ENCODE assay signal across 17 cellular contexts in genomic region chr15:81008312-81008711, GRCh38. TPM values are rescaled to one million over a fixed set of nuclear protein-coding genes. Genes with fewer than 3 reads are reported as not detected.
DNase-seq lines count a peak whose midpoint lies in the region; ATAC-seq and TF ChIP-seq lines count a peak whose summit lies in the region.
"Had no signal": no experiment of that assay in that cellular context is flagged by ENCODE, and none has a peak within 500 bp of the region (broad histone marks: within the 10 kb centered on the region; RNA-seq: fewer than 3 reads in every experiment).

No MANE protein-coding gene starts in this region.

- no peak for TF ChIP-seq CTCF in uterus (IDR thresholded peaks at IDR 0.05)

- H3K4me1 ChIP-seq in CD4-positive, CD25-positive, alpha-beta regulatory T cell (ENCODE audit: control insufficient read depth, insufficient read depth, low read length, poor library complexity, severe bottlenecking) = peaks cover 22% of the 10 kb centered on the region
- H3K4me1 ChIP-seq in uterus = peaks cover 3 to 5% of the 10 kb centered on the region in 2 donors

- no peak for ATAC-seq in CD4-positive, CD25-positive, alpha-beta regulatory T cell (ENCODE audit: low read depth in 2 of 2)
- ATAC-seq in T-helper 17 cell = no peak
- ATAC-seq in left colon = peak; percentile 56
- ATAC-seq in HG02763 (IDR thresholded peaks at IDR 0.05; ENCODE audit: unreplicated experiment) = no peak
- no peak for ATAC-seq in GM18907 (IDR thresholded peaks at IDR 0.05; ENCODE audit: unreplicated experiment)
- ATAC-seq: HepG2 had no signal

- H3K4me3 Mint-ChIP-seq in CD4-positive, CD25-positive, alpha-beta regulatory T cell = no peak overlapping the region
- H3K4me3 Mint-ChIP-seq in T-helper 17 cell = no peak overlapping the region
- H3K4me3 Mint-ChIP-seq: B cell had no signal

- H3K27ac ChIP-seq in CD4-positive, CD25-positive, alpha-beta regulatory T cell (ENCODE audit: insufficient read depth, low read length, poor library complexity, severe bottlenecking) = no peak overlapping the region
- no peak overlapping the region for H3K27ac ChIP-seq in uterus
- H3K27ac ChIP-seq: SJSA1 had no signal

- no peaks in the 10 kb centered on the region for H3K9me3 Mint-ChIP-seq in CD4-positive, CD25-positive, alpha-beta regulatory T cell

- H3K27ac Mint-ChIP-seq in CD4-positive, CD25-positive, alpha-beta regulatory T cell = peak overlapping the region in 2 of 3 donors; percentile 64 to 65
- H3K27ac Mint-ChIP-seq in T-helper 17 cell = peak overlapping the region; percentile 32

- no peak for TF ChIP-seq POLR2A in uterus (IDR thresholded peaks at IDR 0.05)

- H3K4me1 Mint-ChIP-seq in CD4-positive, CD25-positive, alpha-beta regulatory T cell = peaks cover 40 to 82% (median 67%) of the 10 kb centered on the region in 4 donors
- H3K4me1 Mint-ChIP-seq in T-helper 17 cell = peaks cover 27% of the 10 kb centered on the region

- no peaks in the 10 kb centered on the region for H3K27me3 Mint-ChIP-seq in CD4-positive, CD25-positive, alpha-beta regulatory T cell
- no peaks in the 10 kb centered on the region for H3K27me3 Mint-ChIP-seq in T-helper 17 cell
- H3K27me3 Mint-ChIP-seq: B cell had no signal

- H3K36me3 ChIP-seq in CD4-positive, CD25-positive, alpha-beta regulatory T cell (ENCODE audit: control insufficient read depth, insufficient read depth, low read length) = peaks cover 3% of the 10 kb centered on the region
- no peaks in the 10 kb centered on the region for H3K36me3 ChIP-seq in uterus

- DNase-seq in CD4-positive, CD25-positive, alpha-beta regulatory T cell = no peak
- DNase-seq in HT-29 (ENCODE audit: low spot score) (peak; percentile 70), T-helper 17 cell (no peak), left colon (no peak), uterus (no peak), NCI-H526 treated with DMSO at 0.1 percent for 48 hours (lab: John Stamatoyannopoulos, UW) (no peak)
- DNase-seq: 8988T, DMS79, KBM-7, NCI-H187, NCI-H2227 treated with DMSO at 0.1 percent for 48 hours, NCI-H524 had no signal

- H3K9me3 ChIP-seq in CD4-positive, CD25-positive, alpha-beta regulatory T cell (ENCODE audit: control insufficient read depth in 2 of 2, low read length in 2 of 2) = no peaks in the 10 kb centered on the region
- H3K9me3 ChIP-seq in T-helper 17 cell (ENCODE audit: control insufficient read depth, low read length, poor library complexity, severe bottlenecking) (no peaks in the 10 kb centered on the region), uterus (no peaks in the 10 kb centered on the region)
- H3K9me3 ChIP-seq: SJSA1 had no signal

- peaks cover 9% of the 10 kb centered on the region for H3K36me3 Mint-ChIP-seq in CD4-positive, CD25-positive, alpha-beta regulatory T cell
- peaks cover 3% of the 10 kb centered on the region for H3K36me3 Mint-ChIP-seq in T-helper 17 cell (ENCODE audit: low read depth)

- H3K4me3 ChIP-seq in CD4-positive, CD25-positive, alpha-beta regulatory T cell (ENCODE audit: low read depth, low read length) = no peak overlapping the region
- H3K4me3 ChIP-seq in uterus = no peak overlapping the region
- H3K4me3 ChIP-seq: SJSA1 had no signal

- intact Hi-C loops in left colon (cut with DNase I, micrococcal nuclease) (no loop called here), uterus (cut with DNase I; ENCODE audit: low total_unique reads) (no loop called here)

- no peaks in the 10 kb centered on the region for H3K27me3 ChIP-seq in CD4-positive, CD25-positive, alpha-beta regulatory T cell (ENCODE audit: control insufficient read depth, insufficient read depth, low read length)
- H3K27me3 ChIP-seq in uterus = no peaks in the 10 kb centered on the region
- H3K27me3 ChIP-seq: SJSA1 had no signal

RNA-seq across cellular contexts. Expression of gene TLNRD1, which starts 7.6 kb away (rescaled TPM):
- 17.7 TPM for total RNA-seq in CD4-positive, CD25-positive, alpha-beta regulatory T cell
- 1 to 10 TPM; 3.1 to 5.7 (median 4.5) TPM for polyA plus RNA-seq in CD4-positive, CD25-positive, alpha-beta regulatory T cell
- 64.1 and 67.1 TPM in 2 replicates for total RNA-seq in HT-29 (2014; rRNA removed; shearing (Covaris generic))
- total RNA-seq in T-helper 17 cell (10 to 100 TPM; 17.5 to 17.6 TPM), left colon (10 to 100 TPM; 23.8 to 24.3 TPM), uterus (10 to 100 TPM; 10.1 to 22.4 (median 17.8) TPM)

RNA-seq across cellular contexts. Expression of gene MESD, which starts 18.7 kb away (rescaled TPM):
- 18.4 TPM for total RNA-seq in CD4-positive, CD25-positive, alpha-beta regulatory T cell
- 10 to 100 TPM; 28.7 to 34.1 (median 31.3) TPM for polyA plus RNA-seq in CD4-positive, CD25-positive, alpha-beta regulatory T cell
- total RNA-seq in HT-29 (2014; rRNA removed; shearing (Covaris generic)) = 15.5 and 18.1 TPM in 2 replicates
- total RNA-seq in T-helper 17 cell = 10 to 100 TPM; 14.3 to 14.4 TPM
- total RNA-seq in left colon = 10 to 100 TPM; 21.2 TPM
- total RNA-seq in uterus = 10 to 100 TPM; 23.6 to 48.7 (median 27.7) TPM
